Comparison of ENCODE assay signal across 10 cellular contexts in the genomic region with DNA sequence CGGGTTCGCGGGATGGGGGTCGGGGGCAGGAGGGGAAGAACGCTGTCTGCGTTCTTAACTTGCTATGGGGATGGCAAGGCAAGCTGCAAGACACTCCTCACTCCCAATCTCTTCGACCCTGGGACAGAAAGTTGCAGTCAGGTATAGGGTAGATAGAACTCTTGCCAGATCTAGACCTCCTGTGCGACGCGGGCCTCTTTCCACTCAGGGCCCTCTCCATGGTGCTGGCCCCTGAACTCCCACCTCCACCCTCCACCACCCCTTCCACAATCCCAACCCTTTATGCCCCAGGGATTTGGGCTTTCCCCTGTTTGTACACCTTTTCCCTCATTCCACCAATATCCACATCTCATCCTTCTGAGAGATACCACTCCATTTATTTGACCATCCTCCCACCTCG. TPM values are rescaled to one million over a fixed set of nuclear protein-coding genes. Genes with fewer than 3 reads are reported as not detected.
DNase-seq lines count a peak whose midpoint lies in the region; ATAC-seq and TF ChIP-seq lines count a peak whose summit lies in the region.
"Had no signal": no experiment of that assay in that cellular context is flagged by ENCODE, and none has a peak within 500 bp of the region (broad histone marks: within the 10 kb centered on the region; RNA-seq: fewer than 3 reads in every experiment).

No MANE protein-coding gene starts in this region.

- no peak for TF ChIP-seq POLR2A in vagina (IDR thresholded peaks at IDR 0.05)

- no peak overlapping the region for H3K27ac ChIP-seq in right cardiac atrium (ENCODE audit: low read length)
- no peak overlapping the region for H3K27ac ChIP-seq in mesodermal cell (ENCODE audit: low read depth, low read length, severe bottlenecking)
- peak overlapping the region; percentile 87 for H3K27ac ChIP-seq in vagina

- peak overlapping the region; percentile 85 to 98 (median 90) for H3K4me3 Mint-ChIP-seq in brain

- H3K36me3 ChIP-seq in mesodermal cell (ENCODE audit: control insufficient read depth, insufficient read depth, low read length) (peaks cover 1% of the 10 kb centered on the region), vagina (peaks cover 0 to 11% of the 10 kb centered on the region in 2 donors)

- no peaks in the 10 kb centered on the region for H3K9me3 ChIP-seq in right cardiac atrium (ENCODE audit: control insufficient read depth, low read length)
- no peaks in the 10 kb centered on the region for H3K9me3 ChIP-seq in mesodermal cell (ENCODE audit: control insufficient read depth, low read length)
- H3K9me3 ChIP-seq in vagina = no peaks in the 10 kb centered on the region

- H3K27me3 ChIP-seq in right cardiac atrium (ENCODE audit: control insufficient read depth, insufficient read depth) (no peaks in the 10 kb centered on the region), vagina (no peaks in the 10 kb centered on the region)

- in situ Hi-C loops in KBM-7 (cut with MboI; ENCODE audit: low pct_unique_long_range_greater_than_20kb, low sequenced_read_pairs) = no loop called here

- intact Hi-C loops in right cardiac atrium (cut with DNase I) (no loop called here), Right ventricle myocardium superior (cut with DNase I) (no loop called here), vagina (cut with DNase I) (loop anchor here (2.0 to 10.0 kb wide), 2 partner anchors 32 to 100 kb away; partner anchors contain the start of gene ESYT1)

- ATAC-seq in right cardiac atrium = no peak
- no peak for ATAC-seq in Right ventricle myocardium superior (ENCODE audit: poor library complexity)
- ATAC-seq in GM21423 (IDR thresholded peaks at IDR 0.05; ENCODE audit: unreplicated experiment) = no peak

- H3K4me1 ChIP-seq in right cardiac atrium (ENCODE audit: control insufficient read depth, insufficient read depth, low read length) (peaks cover 2% of the 10 kb centered on the region), mesodermal cell (ENCODE audit: control insufficient read depth, insufficient read depth, low read length, poor library complexity, severe bottlenecking) (peaks cover 17% of the 10 kb centered on the region), vagina (peaks cover 41% of the 10 kb centered on the region)

- no peaks in the 10 kb centered on the region for H3K9me3 Mint-ChIP-seq in brain

- peak overlapping the region; percentile 86 for H3K4me3 ChIP-seq in right cardiac atrium (ENCODE audit: low read length)
- peak overlapping the region; percentile 47 for H3K4me3 ChIP-seq in mesodermal cell (ENCODE audit: extremely low read depth, insufficient read depth, low read length, poor library complexity, severe bottlenecking)
- H3K4me3 ChIP-seq in vagina = peak overlapping the region; percentile 59 to 69

- H3K27me3 Mint-ChIP-seq in brain = peaks cover 19% of the 10 kb centered on the region

- H3K4me1 Mint-ChIP-seq in brain = peaks cover 55% of the 10 kb centered on the region

- TF ChIP-seq CTCF in brain (conservative IDR thresholded peaks at IDR 0.05) (no peak), vagina (IDR thresholded peaks at IDR 0.05) (no peak)

- H3K36me3 Mint-ChIP-seq in brain = peaks cover 5% of the 10 kb centered on the region

- 71% methylated on average over 11 of the region's 11 CpGs for WGBS in right cardiac atrium
- 93 to 98% methylated on average over 7 to 10 of the region's 11 CpGs for WGBS in mesodermal cell (ENCODE audit: insufficient coverage in 2 of 2), 2 experiments

- H3K27ac Mint-ChIP-seq in brain = peak overlapping the region; percentile 85 to 99 (median 96)

- DNase-seq in right cardiac atrium (no peak), Right ventricle myocardium superior (no peak), vagina (ENCODE audit: extremely low spot score in 2 of 2) (no peak), KBM-7 (no peak), RPMI8226 (no peak)
- DNase-seq: effector CD8-positive, alpha-beta T cell; NCI-H1105 had no signal

RNA-seq across cellular contexts. Expression of gene NABP2, which starts 0.8 kb away (rescaled TPM):
- total RNA-seq in right cardiac atrium (10 to 100 TPM; 20.2 to 26.0 (median 24.4) TPM), Right ventricle myocardium superior (18.8 TPM), vagina (20.4 TPM)
- polyA plus RNA-seq in right cardiac atrium (19.1 TPM), brain (ENCODE audit: insufficient read depth, low read depth, low replicate concordance) (85.2 TPM)
- polyA plus RNA-seq in mesodermal cell (2013, experiment 1 of 2) = 20.2 TPM
- polyA plus RNA-seq in mesodermal cell (2013, experiment 2 of 2) = 18.6 TPM

RNA-seq across cellular contexts. Expression of gene RNF41, which starts 3.2 kb away (rescaled TPM):
- 10 to 100 TPM; 43.5 to 63.2 (median 47.0) TPM for total RNA-seq in right cardiac atrium
- polyA plus RNA-seq in right cardiac atrium = 17.4 TPM
- 48.1 TPM for total RNA-seq in Right ventricle myocardium superior
- 62.5 TPM for polyA plus RNA-seq in brain (ENCODE audit: insufficient read depth, low read depth, low replicate concordance)
- polyA plus RNA-seq in mesodermal cell (2013, experiment 1 of 2) = 61.5 TPM
- polyA plus RNA-seq in mesodermal cell (2013, experiment 2 of 2) = 47.4 TPM
- total RNA-seq in vagina = 79.6 TPM

RNA-seq across cellular contexts. Expression of gene SLC39A5, which starts 4.9 kb away (rescaled TPM):
- total RNA-seq in right cardiac atrium (under 1 TPM in 1 of 4 donors, not detected in 3; 0.49 TPM), Right ventricle myocardium superior (not detected), vagina (not detected)
- polyA plus RNA-seq in right cardiac atrium (0.18 TPM), brain (ENCODE audit: insufficient read depth, low read depth, low replicate concordance) (not detected)
- polyA plus RNA-seq in mesodermal cell (2013, experiment 1 of 2) = 0.33 TPM
- polyA plus RNA-seq in mesodermal cell (2013, experiment 2 of 2) = not detected

RNA-seq across cellular contexts. Expression of gene ANKRD52, which starts 33.2 kb away (rescaled TPM):
- 10 to 100 TPM; 22.8 to 30.7 (median 25.6) TPM for total RNA-seq in right cardiac atrium
- polyA plus RNA-seq in right cardiac atrium = 13.4 TPM
- total RNA-seq in Right ventricle myocardium superior = 24.6 TPM
- 10.5 TPM for polyA plus RNA-seq in brain (ENCODE audit: insufficient read depth, low read depth, low replicate concordance)
- 29.7 TPM for polyA plus RNA-seq in mesodermal cell (2013, experiment 1 of 2)
- polyA plus RNA-seq in mesodermal cell (2013, experiment 2 of 2) = 24.0 TPM
- 22.6 TPM for total RNA-seq in vagina

RNA-seq across cellular contexts. Expression of gene SMARCC2, which starts 35.7 kb away (rescaled TPM):
- total RNA-seq in right cardiac atrium (10 to 100 TPM; 63.2 to 94.6 (median 72.2) TPM), Right ventricle myocardium superior (63.4 TPM), vagina (95.3 TPM)
- polyA plus RNA-seq in right cardiac atrium (28.6 TPM), brain (ENCODE audit: insufficient read depth, low read depth, low replicate concordance) (113 TPM)
- polyA plus RNA-seq in mesodermal cell (2013, experiment 1 of 2) = 60.3 TPM
- polyA plus RNA-seq in mesodermal cell (2013, experiment 2 of 2) = 51.4 TPM
